In genomic region chr13:97911311-97912138, GRCh38 we compare ENCODE assay signal across 8 cellular contexts. TPM values are rescaled to one million over a fixed set of nuclear protein-coding genes. Genes with fewer than 3 reads are reported as not detected.
A peak's percentile ranks its signal among the peaks of the same experiment; 100 is the strongest.
DNase-seq lines count a peak whose midpoint lies in the region; ATAC-seq and TF ChIP-seq lines count a peak whose summit lies in the region.

No MANE protein-coding gene starts in this region.

- no peaks in the 10 kb centered on the region for H3K9me3 ChIP-seq in neural progenitor cell (ENCODE audit: low read depth)

- no peak overlapping the region for H2AFZ ChIP-seq in neural progenitor cell (replicated peaks)

- no peaks in the 10 kb centered on the region for H4K20me1 ChIP-seq in neural progenitor cell (ENCODE audit: low read depth)

- no peaks in the 10 kb centered on the region for H3K36me3 ChIP-seq in neural progenitor cell

- TF ChIP-seq CTCF in neural progenitor cell (IDR thresholded peaks at IDR 0.05), result peak; percentile 63

- intact Hi-C loops in activated naive CD4-positive, alpha-beta T cell treated with anti-CD3 and anti-CD28 coated beads for 36 hours (cut with micrococcal nuclease), result loop anchor here (2.0 kb wide), 1 partner anchor 57 kb away; no protein-coding TSS in a partner anchor

- H3K4me1 Mint-ChIP-seq in activated naive CD4-positive, alpha-beta T cell treated with anti-CD3 and anti-CD28 coated beads for 36 hours (ENCODE audit: low read depth), result no peaks in the 10 kb centered on the region
- H3K4me1 Mint-ChIP-seq in activated naive CD4-positive, alpha-beta T cell treated with anti-CD3 and anti-CD28 coated beads, Interleukin-2, amount 10 ng/mL, durations not matched to agents 7 days and 5 days, result no peaks in the 10 kb centered on the region
- H3K4me1 Mint-ChIP-seq in activated naive CD8-positive, alpha-beta T cell treated with anti-CD3 and anti-CD28 coated beads for 36 hours, result no peaks in the 10 kb centered on the region
- H3K4me1 Mint-ChIP-seq in neural progenitor cell (peaks cover 3% of the 10 kb centered on the region), T-cell (no peaks in the 10 kb centered on the region)

- H3K27me3 ChIP-seq in neural progenitor cell, result no peaks in the 10 kb centered on the region

- H3K27ac ChIP-seq in neural progenitor cell, result no peak overlapping the region

- H3K36me3 Mint-ChIP-seq in activated naive CD4-positive, alpha-beta T cell treated with anti-CD3 and anti-CD28 coated beads for 36 hours (ENCODE audit: low read depth), result no peaks in the 10 kb centered on the region
- no peaks in the 10 kb centered on the region for H3K36me3 Mint-ChIP-seq in activated naive CD4-positive, alpha-beta T cell treated with anti-CD3 and anti-CD28 coated beads, Interleukin-2, amount 10 ng/mL, durations not matched to agents 7 days and 5 days
- H3K36me3 Mint-ChIP-seq in activated naive CD8-positive, alpha-beta T cell treated with anti-CD3 and anti-CD28 coated beads for 36 hours, result no peaks in the 10 kb centered on the region
- H3K36me3 Mint-ChIP-seq in neural progenitor cell, result no peaks in the 10 kb centered on the region
- no peaks in the 10 kb centered on the region for H3K36me3 Mint-ChIP-seq in T-cell

- no peak overlapping the region for H3K4me3 Mint-ChIP-seq in activated naive CD4-positive, alpha-beta T cell treated with anti-CD3 and anti-CD28 coated beads for 36 hours
- H3K4me3 Mint-ChIP-seq in activated naive CD4-positive, alpha-beta T cell treated with anti-CD3 and anti-CD28 coated beads, Interleukin-2, amount 10 ng/mL, durations not matched to agents 7 days and 5 days, result no peak overlapping the region
- no peak overlapping the region for H3K4me3 Mint-ChIP-seq in activated naive CD8-positive, alpha-beta T cell treated with anti-CD3 and anti-CD28 coated beads for 36 hours
- no peak overlapping the region for H3K4me3 Mint-ChIP-seq in neural progenitor cell
- no peak overlapping the region for H3K4me3 Mint-ChIP-seq in T-cell

- H3K9ac ChIP-seq in neural progenitor cell, result no peak overlapping the region

- H3F3A ChIP-seq in neural progenitor cell (ENCODE audit: low read depth), result no peaks in the 10 kb centered on the region

- H3K4me1 ChIP-seq in neural progenitor cell, result no peaks in the 10 kb centered on the region

- peak; percentile 75 for ATAC-seq in HG03103 (IDR thresholded peaks at IDR 0.05; ENCODE audit: low read depth, unreplicated experiment)
- ATAC-seq in HG03139 (IDR thresholded peaks at IDR 0.05; ENCODE audit: unreplicated experiment), result no peak
- ATAC-seq in GM19324 (IDR thresholded peaks at IDR 0.05; ENCODE audit: low FRiP score, unreplicated experiment), result no peak
- ATAC-seq in T-cell (replicated peaks in 1 of 4), result no peak

- H3K9me3 Mint-ChIP-seq in activated naive CD4-positive, alpha-beta T cell treated with anti-CD3 and anti-CD28 coated beads for 36 hours, result peaks cover 13% of the 10 kb centered on the region
- H3K9me3 Mint-ChIP-seq in activated naive CD4-positive, alpha-beta T cell treated with anti-CD3 and anti-CD28 coated beads, Interleukin-2, amount 10 ng/mL, durations not matched to agents 7 days and 5 days, result peaks cover 7% of the 10 kb centered on the region
- H3K9me3 Mint-ChIP-seq in activated naive CD8-positive, alpha-beta T cell treated with anti-CD3 and anti-CD28 coated beads for 36 hours, result peaks cover 14% of the 10 kb centered on the region
- H3K9me3 Mint-ChIP-seq in neural progenitor cell, result peaks cover 3% of the 10 kb centered on the region
- H3K9me3 Mint-ChIP-seq in T-cell, result peaks cover 7 to 18% (median 15%) of the 10 kb centered on the region in 3 donors

- POLR2A ChIA-PET in T-cell (lab: Charles Lee), result interaction anchor here in 1 of 2 donors (0.5 kb wide), 1 partner anchor 330 kb away, joined by 5 read pairs; no protein-coding TSS in a partner anchor

- CTCF ChIA-PET in activated naive CD4-positive, alpha-beta T cell treated with anti-CD3 and anti-CD28 coated beads for 36 hours (lab: Charles Lee), result interaction anchor here (0.6 to 1.6 kb wide), 4 partner anchors 36 to 534 kb away, joined by 3 to 7 read pairs (median 4); no protein-coding TSS in a partner anchor
- CTCF ChIA-PET in activated naive CD4-positive, alpha-beta T cell treated with anti-CD3 and anti-CD28 coated beads, Interleukin-2, amount 10 ng/mL, durations not matched to agents 7 days and 5 days (lab: Charles Lee), result interaction anchor here (1.1 to 2.9 kb wide), 2 partner anchors 9 to 56 kb away, joined by 4 to 18 read pairs; no protein-coding TSS in a partner anchor
- CTCF ChIA-PET in T-cell (lab: Charles Lee), result no interaction called here

- peaks cover 22% of the 10 kb centered on the region for H3K27me3 Mint-ChIP-seq in activated naive CD4-positive, alpha-beta T cell treated with anti-CD3 and anti-CD28 coated beads for 36 hours (ENCODE audit: low read depth)
- H3K27me3 Mint-ChIP-seq in activated naive CD4-positive, alpha-beta T cell treated with anti-CD3 and anti-CD28 coated beads, Interleukin-2, amount 10 ng/mL, durations not matched to agents 7 days and 5 days, result peaks cover 5% of the 10 kb centered on the region
- H3K27me3 Mint-ChIP-seq in activated naive CD8-positive, alpha-beta T cell treated with anti-CD3 and anti-CD28 coated beads for 36 hours, result peaks cover 53% of the 10 kb centered on the region
- H3K27me3 Mint-ChIP-seq in neural progenitor cell (ENCODE audit: insufficient read depth, low read depth) (peaks cover 2% of the 10 kb centered on the region), T-cell (peaks cover 10 to 35% of the 10 kb centered on the region in 2 donors)

- peak; percentile 24 for DNase-seq in activated naive CD4-positive, alpha-beta T cell treated with anti-CD3 and anti-CD28 coated beads for 36 hours
- no peak for DNase-seq in activated naive CD4-positive, alpha-beta T cell treated with anti-CD3 and anti-CD28 coated beads, Interleukin-2, amount 10 ng/mL, durations not matched to agents 7 days and 5 days
- peak; percentile 2 for DNase-seq in activated naive CD8-positive, alpha-beta T cell treated with anti-CD3 and anti-CD28 coated beads for 36 hours
- DNase-seq in neural progenitor cell (ENCODE audit: low spot score) (peak; percentile 39), T-cell (no peak)

- no peak overlapping the region for H3K4me3 ChIP-seq in neural progenitor cell

- no peaks in the 10 kb centered on the region for H3K79me2 ChIP-seq in neural progenitor cell (ENCODE audit: low read depth)

- no peak overlapping the region for H3K27ac Mint-ChIP-seq in activated naive CD4-positive, alpha-beta T cell treated with anti-CD3 and anti-CD28 coated beads for 36 hours
- no peak overlapping the region for H3K27ac Mint-ChIP-seq in activated naive CD4-positive, alpha-beta T cell treated with anti-CD3 and anti-CD28 coated beads, Interleukin-2, amount 10 ng/mL, durations not matched to agents 7 days and 5 days
- no peak overlapping the region for H3K27ac Mint-ChIP-seq in activated naive CD8-positive, alpha-beta T cell treated with anti-CD3 and anti-CD28 coated beads for 36 hours
- no peak overlapping the region for H3K27ac Mint-ChIP-seq in neural progenitor cell
- H3K27ac Mint-ChIP-seq in T-cell, result no peak overlapping the region

- no peak overlapping the region for H3K4me2 ChIP-seq in neural progenitor cell

RNA-seq across cellular contexts. Expression of gene IPO5, which starts 42.0 kb away (rescaled TPM):
- 100 to 1,000 TPM; 254 to 257 TPM for total RNA-seq in activated naive CD4-positive, alpha-beta T cell treated with anti-CD3 and anti-CD28 coated beads for 36 hours
- total RNA-seq in activated naive CD8-positive, alpha-beta T cell treated with anti-CD3 and anti-CD28 coated beads for 36 hours, result 100 to 1,000 TPM; 270 to 277 TPM
- total RNA-seq in neural progenitor cell (ENCODE audit: low replicate concordance), result 600 and 727 TPM in 2 replicates
- total RNA-seq in T-cell, result 10 to 100 TPM; 70.7 to 81.6 (median 75.7) TPM

Comparison
In these comparisons a context has a peak if more than half of its experiments do, and no peak if none do; other contexts are left out.
1. DNase-seq: peak in activated naive CD4-positive, alpha-beta T cell treated with anti-CD3 and anti-CD28 coated beads for 36 hours (single experiment), activated naive CD8-positive, alpha-beta T cell treated with anti-CD3 and anti-CD28 coated beads for 36 hours (single experiment) and neural progenitor cell (single experiment); none in activated naive CD4-positive, alpha-beta T cell treated with anti-CD3 and anti-CD28 coated beads, Interleukin-2, amount 10 ng/mL, durations not matched to agents 7 days and 5 days (single experiment) and T-cell (0 of 34).
2. CTCF ChIA-PET loops: an anchor here in activated naive CD4-positive, alpha-beta T cell treated with anti-CD3 and anti-CD28 coated beads for 36 hours (0.6 to 1.6 kb wide) and activated naive CD4-positive, alpha-beta T cell treated with anti-CD3 and anti-CD28 coated beads, Interleukin-2, amount 10 ng/mL, durations not matched to agents 7 days and 5 days (1.1 to 2.9 kb wide); none called in T-cell.